Comparison of ENCODE assay signal across 15 cellular contexts in genomic region chr3:182802413-182802812, GRCh38. TPM values are rescaled to one million over a fixed set of nuclear protein-coding genes. Genes with fewer than 3 reads are reported as not detected.
A peak's percentile ranks its signal among the peaks of the same experiment; 100 is the strongest.
DNase-seq lines count a peak whose midpoint lies in the region; ATAC-seq, FAIRE-seq and TF ChIP-seq lines count a peak whose summit lies in the region.
"Had no signal": no experiment of that assay in that cellular context is flagged by ENCODE, and none has a peak within 500 bp of the region (broad histone marks: within the 10 kb centered on the region; RNA-seq: fewer than 3 reads in every experiment).

No MANE protein-coding gene starts in this region.

- intact Hi-C loops in pancreas (cut with DNase I) (no loop called here), sigmoid colon (cut with DNase I) (no loop called here)

- DNase-seq in GM12891 (ENCODE audit: insufficient read length, low spot score) = no peak
- no peak for DNase-seq in RWPE2 (ENCODE audit: low spot score)
- DNase-seq in hepatocyte (ENCODE audit: low spot score) = no peak
- DNase-seq in pancreas = no peak
- DNase-seq in sigmoid colon = no peak
- DNase-seq in NCI-H82 (lab: John Stamatoyannopoulos, UW) = no peak
- no peak for DNase-seq in Peyer's patch
- DNase-seq: activated CD4-positive, alpha-beta T cell treated with anti-CD3 and anti-CD28 coated beads for 48 hours; activated naive CD4-positive, alpha-beta T cell; NCI-H187; retina; stimulated activated naive B cell treated with anti-CD40 and anti-IgM and Interleukin-4, amounts not matched to agents 10 μg/mL and 1 μg/mL and 100 μg/mL, for 72 hours had no signal

- TF ChIP-seq POLR2A in GM12891 (IDR thresholded peaks at IDR 0.05; ENCODE audit: low read depth, low read length) = no peak
- no peak for TF ChIP-seq POLR2A in sigmoid colon (IDR thresholded peaks at IDR 0.05)
- TF ChIP-seq POLR2A in Peyer's patch (IDR thresholded peaks at IDR 0.05) = no peak

- H2AFZ ChIP-seq in hepatocyte = no peak overlapping the region

- H3K36me3 ChIP-seq in RWPE2 (ENCODE audit: low read depth) (0 out of 2 replicates have a peak, but pooled peaks cover 3% of the 10 kb centered on the region), hepatocyte (replicated peaks; ENCODE audit: insufficient read depth, low read depth) (no peaks in the 10 kb centered on the region), pancreas (no peaks in the 10 kb centered on the region), sigmoid colon (no peaks in the 10 kb centered on the region), Peyer's patch (no peaks in the 10 kb centered on the region)
- H3K36me3 ChIP-seq: esophagus muscularis mucosa had no signal

- H3K4me2 ChIP-seq in hepatocyte = peak overlapping the region; percentile 9
- H3K4me2 ChIP-seq: BLaER1 had no signal

- TF ChIP-seq CTCF in RWPE2 (IDR thresholded peaks at IDR 0.05; ENCODE audit: poor library complexity, severe bottlenecking) (no peak), hepatocyte (IDR thresholded peaks at IDR 0.05; ENCODE audit: poor library complexity) (no peak), pancreas (IDR thresholded peaks at IDR 0.05) (no peak), sigmoid colon (IDR thresholded peaks at IDR 0.05) (no peak), Peyer's patch (IDR thresholded peaks at IDR 0.05) (no peak)

- H3K9me3 ChIP-seq in RWPE2 (ENCODE audit: severe bottlenecking) (no peaks in the 10 kb centered on the region), hepatocyte (ENCODE audit: low read depth) (no peaks in the 10 kb centered on the region), pancreas (no peaks in the 10 kb centered on the region), sigmoid colon (no peaks in the 10 kb centered on the region), Peyer's patch (no peaks in the 10 kb centered on the region)
- H3K9me3 ChIP-seq: BLaER1, esophagus muscularis mucosa had no signal

- H3K79me2 ChIP-seq in hepatocyte = peaks cover 100% of the 10 kb centered on the region

- TF ChIP-seq EP300 in sigmoid colon (IDR thresholded peaks at IDR 0.05) = no peak

- H3K27ac ChIP-seq in RWPE2 (ENCODE audit: poor library complexity, severe bottlenecking) (peak overlapping the region; percentile 41), hepatocyte (no peak overlapping the region), pancreas (no peak overlapping the region), sigmoid colon (no peak overlapping the region), Peyer's patch (no peak overlapping the region)
- H3K27ac ChIP-seq: BLaER1, esophagus muscularis mucosa had no signal

- peak; percentile 56 for FAIRE-seq in GM12891 (lab: Jason Lieb, UNC)
- no peak for FAIRE-seq in pancreas (lab: Jason Lieb, UNC)

- peaks cover 60% of the 10 kb centered on the region for H4K20me1 ChIP-seq in hepatocyte (ENCODE audit: insufficient read depth, poor library complexity, severe bottlenecking)

- H3K4me1 ChIP-seq in RWPE2 (ENCODE audit: insufficient read depth, poor library complexity, severe bottlenecking) = peaks cover 16% of the 10 kb centered on the region
- no peaks in the 10 kb centered on the region for H3K4me1 ChIP-seq in hepatocyte (ENCODE audit: insufficient read depth)
- peaks cover 0 to 18% (median 4%) of the 10 kb centered on the region in 3 donors for H3K4me1 ChIP-seq in pancreas
- peaks cover 0 to 38% (median 21%) of the 10 kb centered on the region in 4 donors for H3K4me1 ChIP-seq in sigmoid colon
- peaks cover 0 to under 1% (median 0%) of the 10 kb centered on the region in 4 donors for H3K4me1 ChIP-seq in Peyer's patch
- H3K4me1 ChIP-seq: BLaER1 had no signal

- 78% methylated on average over 2 of the region's 2 CpGs for WGBS in hepatocyte (ENCODE audit: low lambda C conversion rate, missing lambda C conversion rate)
- 56 to 75% methylated on average over 2 of the region's 2 CpGs for WGBS in pancreas, 2 donors
- WGBS in sigmoid colon, 2 donors = 90 to 94% methylated on average over 2 of the region's 2 CpGs

- no peak overlapping the region for H3K4me3 ChIP-seq in RWPE2 (ENCODE audit: severe bottlenecking)
- no peak overlapping the region for H3K4me3 ChIP-seq in hepatocyte
- no peak overlapping the region for H3K4me3 ChIP-seq in pancreas
- no peak overlapping the region for H3K4me3 ChIP-seq in sigmoid colon
- no peak overlapping the region for H3K4me3 ChIP-seq in Peyer's patch
- H3K4me3 ChIP-seq: BLaER1, esophagus muscularis mucosa had no signal

- no peaks in the 10 kb centered on the region for H3K27me3 ChIP-seq in RWPE2 (ENCODE audit: insufficient read depth, poor library complexity, severe bottlenecking)
- no peaks in the 10 kb centered on the region for H3K27me3 ChIP-seq in hepatocyte
- no peaks in the 10 kb centered on the region for H3K27me3 ChIP-seq in pancreas
- H3K27me3 ChIP-seq in sigmoid colon = no peaks in the 10 kb centered on the region
- H3K27me3 ChIP-seq in Peyer's patch = no peaks in the 10 kb centered on the region
- H3K27me3 ChIP-seq: BLaER1, esophagus muscularis mucosa had no signal

- no peaks in the 10 kb centered on the region for H3K9me2 ChIP-seq in hepatocyte (replicated peaks; ENCODE audit: insufficient read depth)

- peak; percentile 92 for ATAC-seq in RWPE2 (ENCODE audit: low read depth)
- peak in 3 of 4 donors; percentile 35 to 54 (median 43) for ATAC-seq in pancreas
- ATAC-seq in HG03280 (IDR thresholded peaks at IDR 0.05; ENCODE audit: unreplicated experiment) = no peak
- ATAC-seq: stimulated activated naive B cell treated with anti-CD40 and anti-IgM and Interleukin-4, amounts not matched to agents 10 μg/mL and 1 μg/mL and 100 μg/mL, for 72 hours had no signal

TF ChIP-seq in GM12891, 5 proteins besides CTCF, POLR2A, EP300 and RAD21:
- no peak for TF ChIP-seq POLR2AphosphoS5 (IDR thresholded peaks at IDR 0.05; ENCODE audit: low read depth, low read length)
- no peak for TF ChIP-seq TAF1 (IDR thresholded peaks at IDR 0.05; ENCODE audit: low read depth, low read length)
- TF ChIP-seq SPI1 (IDR thresholded peaks at IDR 0.05; ENCODE audit: low read depth, low read length) = no peak
- TF ChIP-seq POU2F2 (IDR thresholded peaks at IDR 0.05; ENCODE audit: low read depth, low read length) = no peak
- TF ChIP-seq PAX5 (IDR thresholded peaks at IDR 0.05; ENCODE audit: insufficient read depth, low read length, severe bottlenecking) = no peak

RNA-seq across cellular contexts. Expression of gene ATP11B, which starts 9.1 kb away (rescaled TPM):
- polyA plus RNA-seq in GM12891 (2012; ENCODE audit: low read depth, missing spikeins) = 14.9 TPM
- 57.2 and 60.5 TPM in 2 replicates for total RNA-seq in hepatocyte
- polyA plus RNA-seq in hepatocyte = 16.3 and 19.8 TPM in 2 replicates
- total RNA-seq in pancreas = 10 to 100 TPM; 24.2 to 50.2 (median 30.7) TPM
- 1 to 10 TPM; 3.2 to 7.8 TPM for polyA plus RNA-seq in pancreas
- 10 to 100 TPM; 41.8 to 69.9 (median 47.7) TPM for total RNA-seq in sigmoid colon
- polyA plus RNA-seq in sigmoid colon = 10 to 100 TPM in 1 of 3 donors, 1 to 10 TPM in 2; 6.7 to 21.9 (median 7.2) TPM
- 100 to 1,000 TPM in 3 of 4 donors, 10 to 100 TPM in 1; 93.3 to 145 (median 116) TPM for total RNA-seq in Peyer's patch
